29 cellular contexts compared by ENCODE assay signal in genomic region chr4:151788021-151788420, GRCh38.
"Had no signal": no experiment of that assay in that cellular context is flagged by ENCODE, and none has a peak within 500 bp of the region (broad histone marks: within the 10 kb centered on the region; RNA-seq: fewer than 3 reads in every experiment).

No MANE protein-coding gene starts in this region.

- H3K9me3 ChIP-seq: ovary, psoas muscle, right lobe of liver, sigmoid colon, spleen, suprapubic skin, testis, tibial artery, transverse colon, upper lobe of right lung, uterus had no signal

- H3K27me3 ChIP-seq: neural progenitor cell, ovary, right lobe of liver, sigmoid colon, suprapubic skin, testis, tibial artery, transverse colon, uterus had no signal

- DNase-seq: naive thymus-derived CD4-positive, alpha-beta T cell; natural killer cell; occipital lobe; ovary; posterior cingulate gyrus; psoas muscle; right cardiac atrium; right lobe of liver; sigmoid colon; spleen; stimulated activated CD4-positive, alpha-beta T cell treated with anti-CD3 and anti-CD28 coated beads, Interleukin-12 subunit alpha, Interleukin-12 subunit beta, amount 100 ng/mL, for 4 hours; stimulated activated CD4-positive, alpha-beta T cell treated with anti-CD3 and anti-CD28 coated beads, Interleukin-1b, Interleukin-23, amount 100 ng/mL, for 48 hours; stimulated activated CD4-positive, alpha-beta T cell treated with anti-CD3 and anti-CD28 coated beads, Interleukin-4, amount 100 ng/mL, for 1 hour; stimulated activated CD4-positive, alpha-beta T cell treated with anti-CD3 and anti-CD28 coated beads, Interleukin-4, amount 100 ng/mL, for 4 hours; stimulated activated CD8-positive, alpha-beta memory T cell treated with anti-CD3 and anti-CD28 coated beads, Interleukin-4, amount 100 ng/mL, for 48 hours; stimulated activated naive CD4-positive, alpha-beta T cell; stimulated activated naive CD8-positive, alpha-beta T cell treated with anti-CD3 and anti-CD28 coated beads, Interleukin-15, amount 100 ng/mL, for 72 hours; stimulated activated naive CD8-positive, alpha-beta T cell treated with anti-CD3 and anti-CD28 coated beads, Interleukin-15, Interleukin-2, amounts not matched to agents 100 U/mL and 50 U/mL, for 24 hours; substantia nigra; testis; tibial artery; transverse colon; upper lobe of right lung; uterus had no signal

- ATAC-seq: naive thymus-derived CD4-positive, alpha-beta T cell; natural killer cell; psoas muscle; right lobe of liver; stimulated activated memory B cell treated with anti-CD40 and anti-IgM and Interleukin-4, amounts not matched to agents 10 μg/mL and 1 μg/mL and 100 μg/mL, for 72 hours; stimulated activated naive CD8-positive, alpha-beta T cell treated with anti-CD3 and anti-CD28 coated beads, Interleukin-15, amount 100 ng/mL, for 72 hours; stimulated activated naive CD8-positive, alpha-beta T cell treated with anti-CD3 and anti-CD28 coated beads, Interleukin-15, Interleukin-2, amounts not matched to agents 100 U/mL and 50 U/mL, for 24 hours; upper lobe of right lung had no signal

- H3K4me3 ChIP-seq: neural progenitor cell, ovary, psoas muscle, right lobe of liver, sigmoid colon, smooth muscle cell, spleen, suprapubic skin, testis, tibial artery, transverse colon, upper lobe of right lung, uterus had no signal

- H3K27ac ChIP-seq: neural progenitor cell, ovary, parathyroid adenoma, psoas muscle, right lobe of liver, sigmoid colon, spleen, suprapubic skin, testis, tibial artery, transverse colon, upper lobe of right lung, uterus had no signal

- H3K36me3 ChIP-seq: neural progenitor cell, ovary, right lobe of liver, sigmoid colon, spleen, suprapubic skin, tibial artery, transverse colon, upper lobe of right lung, uterus had no signal

- H3K4me1 ChIP-seq: parathyroid adenoma, psoas muscle, right lobe of liver, sigmoid colon, spleen, suprapubic skin, tibial artery, transverse colon, upper lobe of right lung, uterus had no signal
